ENCODE assay signal across 1 cellular context in genomic region chr17:57567278-57567677, GRCh38.
TF ChIP-seq lines count a peak whose summit lies in the region.

No MANE protein-coding gene starts in this region.

TF ChIP-seq in WTC11, 78 proteins besides CTCF, POLR2A, EP300 and RAD21 (continued from another document):
- TF ChIP-seq AR (CRISPR knock-in tag; IDR thresholded peaks at IDR 0.05), result no peak
- no peak for TF ChIP-seq FOXP1 (CRISPR knock-in tag; IDR thresholded peaks at IDR 0.05; ENCODE audit: borderline replicate concordance)
